ENCODE assay signal across 8 cellular contexts in the genomic region with DNA sequence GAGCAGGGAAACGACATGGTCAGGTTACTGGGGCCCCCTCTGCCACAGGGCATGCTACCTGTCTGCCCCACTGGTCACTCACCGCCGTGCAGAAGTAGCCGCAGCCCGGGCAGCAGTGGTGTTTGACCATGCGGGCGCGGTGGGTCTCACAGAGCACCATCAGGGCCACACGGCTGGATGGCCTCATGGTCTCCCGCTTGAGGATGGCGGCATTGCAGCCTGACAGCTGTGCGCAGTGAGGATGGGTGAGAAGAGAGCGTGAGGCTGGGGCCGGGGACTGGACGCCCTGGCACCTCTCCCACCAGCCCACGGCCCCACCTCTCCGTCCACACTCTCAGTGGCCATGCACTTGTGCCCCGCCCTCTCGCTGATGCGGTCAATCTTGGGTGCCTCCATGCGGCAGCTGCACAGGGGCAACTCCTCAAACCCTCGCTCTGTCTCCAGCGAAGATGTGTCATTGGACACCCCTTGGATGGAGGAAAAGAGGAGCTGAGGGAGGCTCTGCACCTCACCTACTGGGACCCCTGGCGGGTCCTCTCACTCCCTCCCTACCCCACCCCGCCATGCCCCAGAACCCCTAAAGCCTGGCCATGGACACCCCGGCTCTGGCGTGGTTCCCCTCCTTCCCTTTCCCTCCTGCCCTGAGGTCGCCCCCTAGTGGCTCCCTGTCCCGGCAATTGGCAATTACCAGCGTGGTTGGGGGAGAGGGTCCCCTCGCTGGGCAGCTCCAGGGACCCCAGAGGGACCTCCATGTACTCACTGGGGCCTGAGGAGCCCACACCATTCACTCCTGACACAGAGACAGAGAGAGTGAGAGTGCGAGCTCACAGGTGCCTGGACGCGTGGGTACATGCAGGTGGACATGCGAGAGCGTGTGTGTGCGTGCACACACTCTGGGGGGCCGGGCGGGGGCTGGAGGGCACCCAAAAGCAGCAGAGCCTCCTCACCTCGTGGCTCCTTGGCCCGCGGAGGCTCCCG. TPM values are rescaled to one million over a fixed set of nuclear protein-coding genes. Genes with fewer than 3 reads are reported as not detected.
DNase-seq lines count a peak whose midpoint lies in the region; ATAC-seq and TF ChIP-seq lines count a peak whose summit lies in the region.

No MANE protein-coding gene starts in this region.

- no peak for DNase-seq in AG09309 (ENCODE audit: low read depth)
- peak; percentile 54 for DNase-seq in HuH-7 (ENCODE audit: low spot score)
- DNase-seq in activated T-cell treated with anti-CD3 and anti-CD28 coated beads for 48 hours (ENCODE audit: low read depth), result peak; percentile 45
- DNase-seq in stimulated activated CD4-positive, alpha-beta T cell treated with anti-CD3 and anti-CD28 coated beads, Interleukin-15, amount 100 ng/mL, for 24 hours, result peak; percentile 72
- DNase-seq in posterior vena cava (ENCODE audit: low spot score), result no peak
- DNase-seq in NCI-H2029 (lab: John Stamatoyannopoulos, UW), result no peak

- no peak for ATAC-seq in gastroesophageal sphincter
- no peak for ATAC-seq in HG02798 (IDR thresholded peaks at IDR 0.05; ENCODE audit: poor library complexity, unreplicated experiment)

- H3K4me3 ChIP-seq in AG09309 (ENCODE audit: control insufficient read depth, low read depth, low read length) (no peak overlapping the region), gastroesophageal sphincter (no peak overlapping the region)

- TF ChIP-seq EP300 in gastroesophageal sphincter (IDR thresholded peaks at IDR 0.05), result no peak

- H3K9me3 ChIP-seq in gastroesophageal sphincter, result no peaks in the 10 kb centered on the region

- TF ChIP-seq POLR2A in gastroesophageal sphincter (IDR thresholded peaks at IDR 0.05), result no peak

- peaks cover 0 to 100% of the 10 kb centered on the region in 2 donors for H3K36me3 ChIP-seq in gastroesophageal sphincter

- intact Hi-C loops in posterior vena cava (cut with DNase I), result no loop called here

- TF ChIP-seq CTCF in AG09309 (IDR thresholded peaks at IDR 0.05; ENCODE audit: control insufficient read depth, insufficient read depth, low read depth, low read length, missing control alignments), result peak; percentile 87
- peak in 3 of 4 experiments; percentile 39 to 63 (median 45) for TF ChIP-seq CTCF in gastroesophageal sphincter (IDR thresholded peaks at IDR 0.05)

- no peaks in the 10 kb centered on the region for H3K27me3 ChIP-seq in gastroesophageal sphincter

- 76% methylated on average over 4 of the region's 43 CpGs; no CpG with 5 or more reads in 1 of the 2 donors for WGBS in gastroesophageal sphincter (ENCODE audit: low coverage in 1 of 2), 2 donors

- no peaks in the 10 kb centered on the region for H3K4me1 ChIP-seq in gastroesophageal sphincter

- H3K27ac ChIP-seq in gastroesophageal sphincter, result no peak overlapping the region

RNA-seq across cellular contexts. Expression of a gene that starts 8.9 kb away (rescaled TPM):
- 10 to 100 TPM; 29.5 to 43.4 (median 35.5) TPM for total RNA-seq in gastroesophageal sphincter
- total RNA-seq in posterior vena cava, result 10 to 100 TPM; 24.0 to 26.8 TPM

RNA-seq across cellular contexts. Expression of a gene that starts 9.8 kb away (rescaled TPM):
- total RNA-seq in gastroesophageal sphincter (1 to 10 TPM in 2 of 4 donors, not detected in 2; 1.1 to 4.5 TPM), posterior vena cava (under 1 TPM; 0.33 to 0.65 TPM)

RNA-seq across cellular contexts. Expression of a gene that starts 13.3 kb away (rescaled TPM):
- 1 to 10 TPM in 2 of 4 donors, under 1 TPM in 2; 0.40 to 2.0 (median 0.86) TPM for total RNA-seq in gastroesophageal sphincter
- total RNA-seq in posterior vena cava, result 1 to 10 TPM; 3.6 to 4.2 TPM

RNA-seq across cellular contexts. Expression of a gene that starts 25.9 kb away (rescaled TPM):
- total RNA-seq in gastroesophageal sphincter (10 to 100 TPM; 28.2 to 39.1 (median 30.5) TPM), posterior vena cava (10 to 100 TPM; 22.2 to 29.0 TPM)

RNA-seq across cellular contexts. Expression of a gene that starts 38.9 kb away (rescaled TPM):
- total RNA-seq in gastroesophageal sphincter, result 10 to 100 TPM in 3 of 4 donors, 1 to 10 TPM in 1; 3.3 to 33.4 (median 14.4) TPM
- 10 to 100 TPM; 14.0 to 59.6 TPM for total RNA-seq in posterior vena cava

Comparison
In these comparisons a context has a peak if more than half of its experiments do, and no peak if none do; other contexts are left out.
1. DNase-seq: peak in HuH-7 (single experiment), activated T-cell treated with anti-CD3 and anti-CD28 coated beads for 48 hours (single experiment) and stimulated activated CD4-positive, alpha-beta T cell treated with anti-CD3 and anti-CD28 coated beads, Interleukin-15, amount 100 ng/mL, for 24 hours (single experiment); none in AG09309 (single experiment), posterior vena cava (single experiment) and NCI-H2029 (single experiment).